Comparison of ENCODE assay signal across 13 cellular contexts in genomic region chr3:64340636-64341240, GRCh38.
DNase-seq lines count a peak whose midpoint lies in the region; ATAC-seq and TF ChIP-seq lines count a peak whose summit lies in the region.
"Had no signal": no experiment of that assay in that cellular context is flagged by ENCODE, and none has a peak within 500 bp of the region (broad histone marks: within the 10 kb centered on the region; RNA-seq: fewer than 3 reads in every experiment).

No MANE protein-coding gene starts in this region.

- no peaks in the 10 kb centered on the region for H3K9me3 ChIP-seq in HUES64 (ENCODE audit: insufficient read depth, low read depth, low read length)
- H3K9me3 ChIP-seq in tibial artery: no peaks in the 10 kb centered on the region
- no peaks in the 10 kb centered on the region for H3K9me3 ChIP-seq in BE2C

- H3K36me3 ChIP-seq in HUES64 (ENCODE audit: insufficient read depth, low read length) (no peaks in the 10 kb centered on the region), mesendoderm (ENCODE audit: control insufficient read depth, insufficient read depth, low read length) (no peaks in the 10 kb centered on the region), tibial artery (no peaks in the 10 kb centered on the region), BE2C (no peaks in the 10 kb centered on the region)

- intact Hi-C loops in tibial artery (cut with DNase I; ENCODE audit: low total_unique reads): no loop called here

- H3K4me3 ChIP-seq in HUES64 (ENCODE audit: low read length) (no peak overlapping the region), choroid plexus epithelial cell (ENCODE audit: low read depth, low read length) (peak overlapping the region; percentile 32), mesendoderm (ENCODE audit: low read length) (no peak overlapping the region), tibial artery (peak overlapping the region; percentile 2 to 22), BE2C (ENCODE audit: low read depth, low read length) (no peak overlapping the region)
- H3K4me3 ChIP-seq: K562, PC-9 had no signal

- H3K23ac ChIP-seq in mesendoderm (ENCODE audit: low read length): no peak overlapping the region

- no peak overlapping the region for H2BK5ac ChIP-seq in mesendoderm (ENCODE audit: low read length)

- no peaks in the 10 kb centered on the region for H3K79me2 ChIP-seq in mesendoderm (ENCODE audit: control insufficient read depth, insufficient read depth, low read length)

- H3K4ac ChIP-seq in mesendoderm (ENCODE audit: low read depth, low read length): peak overlapping the region; percentile 62

- H3K79me1 ChIP-seq in mesendoderm (ENCODE audit: low read length): no peaks in the 10 kb centered on the region

- WGBS in HUES64: 78% methylated on average over 12 of the region's 15 CpGs
- WGBS in mesendoderm (ENCODE audit: extremely low coverage, insufficient coverage, low lambda C conversion rate): no CpG with 5 or more reads among the region's 15 CpGs

- H3K56ac ChIP-seq in mesendoderm (ENCODE audit: low read length): no peak overlapping the region

- H3K18ac ChIP-seq in mesendoderm (ENCODE audit: low read length): peak overlapping the region; percentile 83

- H3K4me1 ChIP-seq in HUES64 (ENCODE audit: insufficient read depth, low read length) (peaks cover 56% of the 10 kb centered on the region), mesendoderm (ENCODE audit: control insufficient read depth, low read depth, low read length) (peaks cover 13% of the 10 kb centered on the region), tibial artery (peaks cover 0 to 21% (median 6%) of the 10 kb centered on the region in 4 donors), BE2C (peaks cover 14% of the 10 kb centered on the region)

- ATAC-seq in GM21576 (IDR thresholded peaks at IDR 0.05; ENCODE audit: unreplicated experiment): no peak
- no peak for ATAC-seq in HG03354 (IDR thresholded peaks at IDR 0.05; ENCODE audit: poor library complexity, severe bottlenecking, unreplicated experiment)
- ATAC-seq: K562, left colon had no signal

- H2BK120ac ChIP-seq in mesendoderm (ENCODE audit: low read depth, low read length): peak overlapping the region; percentile 86

- TF ChIP-seq CTCF in choroid plexus epithelial cell (conservative IDR thresholded peaks at IDR 0.05; ENCODE audit: low read depth, low read length): no peak
- TF ChIP-seq CTCF in tibial artery (IDR thresholded peaks at IDR 0.05): no peak
- TF ChIP-seq CTCF in BE2C (IDR thresholded peaks at IDR 0.05; ENCODE audit: low read depth, low read length): no peak

- no peak overlapping the region for H2BK15ac ChIP-seq in mesendoderm (replicated peaks; ENCODE audit: low read depth)

- no peak overlapping the region for H4K5ac ChIP-seq in mesendoderm (ENCODE audit: low read length)

- DNase-seq in choroid plexus epithelial cell (ENCODE audit: low read depth): peak; percentile 89
- DNase-seq in mesendoderm: peak; percentile 88
- no peak for DNase-seq in tibial artery
- DNase-seq in BE2C: no peak
- DNase-seq: amygdala, DMS79, erythroblast, left colon, PC-9 had no signal

- no peak overlapping the region for H4K8ac ChIP-seq in mesendoderm (ENCODE audit: low read depth, low read length)

- H3K27ac ChIP-seq in HUES64 (ENCODE audit: low read depth, low read length): peak overlapping the region; percentile 21; the same call in 1 of the 2 replicates
- peak overlapping the region; percentile 90 for H3K27ac ChIP-seq in mesendoderm (ENCODE audit: low read depth, low read length)
- peak overlapping the region in 1 of 2 donors; percentile 17 for H3K27ac ChIP-seq in tibial artery
- H3K27ac ChIP-seq: PC-9 had no signal

- H3K27me3 ChIP-seq in HUES64 (ENCODE audit: insufficient read depth, low read length): no peaks in the 10 kb centered on the region
- no peaks in the 10 kb centered on the region for H3K27me3 ChIP-seq in mesendoderm (ENCODE audit: insufficient read depth, low read length, poor library complexity)
- H3K27me3 ChIP-seq in tibial artery: no peaks in the 10 kb centered on the region
- no peaks in the 10 kb centered on the region for H3K27me3 ChIP-seq in BE2C

- 0 out of 2 replicates have a peak overlapping the region, but pooled peaks have one; percentile 15 for H3K9ac ChIP-seq in HUES64 (ENCODE audit: low read depth, low read length)
- H3K9ac ChIP-seq in mesendoderm (ENCODE audit: low read length): no peak overlapping the region

- H2AK5ac ChIP-seq in mesendoderm (ENCODE audit: low read length): no peak overlapping the region

- H3K4me2 ChIP-seq in mesendoderm (ENCODE audit: low read length): no peak overlapping the region
- H3K4me2 ChIP-seq: PC-9 had no signal

Comparison
In these comparisons a context has a peak if more than half of its experiments do, and no peak if none do; other contexts are left out.
1. H3K4me3 ChIP-seq: peak in choroid plexus epithelial cell (single experiment) and tibial artery (2 of 2); none in HUES64 (single experiment), mesendoderm (single experiment) and BE2C (single experiment).
2. DNase-seq: peak in choroid plexus epithelial cell (single experiment) and mesendoderm (single experiment); none in tibial artery (0 of 2) and BE2C (single experiment).